1 cellular context compared by ENCODE assay signal in genomic region chr11:27722945-27723344, GRCh38.
TF ChIP-seq lines count a peak whose summit lies in the region.

No MANE protein-coding gene starts in this region.

TF ChIP-seq in SK-N-SH, 30 proteins besides CTCF, POLR2A, EP300 and RAD21 (continued from another document):
- TF ChIP-seq USF2 (IDR thresholded peaks at IDR 0.05; ENCODE audit: borderline replicate concordance, low read depth, low read length) (no peak), PBX3 (IDR thresholded peaks at IDR 0.05) (no peak), NFIC (IDR thresholded peaks at IDR 0.05; ENCODE audit: borderline replicate concordance) (no peak), SIN3A (IDR thresholded peaks at IDR 0.05; ENCODE audit: borderline replicate concordance, low read depth, low read length) (no peak), YY1 (IDR thresholded peaks at IDR 0.05; ENCODE audit: low read depth) (no peak), GABPA (IDR thresholded peaks at IDR 0.05; ENCODE audit: low read depth) (no peak), TAF1 (IDR thresholded peaks at IDR 0.05; ENCODE audit: borderline replicate concordance, low read depth, low read length) (no peak)
